1 cellular context compared by ENCODE assay signal in the genomic region with DNA sequence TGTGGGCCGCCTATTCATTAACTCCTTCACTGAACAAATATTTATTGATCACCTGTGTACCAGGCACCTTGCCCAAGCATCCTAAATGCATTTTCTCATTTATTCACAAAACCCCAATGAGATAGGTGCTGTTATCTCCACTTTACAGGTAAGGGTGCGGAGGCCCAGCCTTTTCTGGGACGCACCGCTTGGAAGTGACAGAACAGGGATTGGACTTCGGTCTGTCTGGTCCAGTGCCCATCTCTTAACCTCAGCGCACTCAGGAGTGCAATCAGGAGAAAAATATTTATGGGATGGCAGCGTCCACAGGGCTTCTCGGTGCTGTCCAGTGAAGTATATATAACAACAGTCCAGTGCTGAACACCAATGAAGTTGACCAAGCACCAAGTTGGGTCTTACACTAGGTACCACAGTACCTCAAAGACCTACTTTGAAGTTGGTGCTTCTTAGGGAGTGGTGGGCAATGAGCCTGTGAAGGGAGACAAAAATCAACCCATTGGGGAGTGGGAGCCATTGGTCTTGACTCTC.
TF ChIP-seq lines count a peak whose summit lies in the region.

No MANE protein-coding gene starts in this region.

TF ChIP-seq in liver, 16 proteins besides CTCF, POLR2A, EP300 and RAD21 (continued from another document):
- TF ChIP-seq, protein P1, sequence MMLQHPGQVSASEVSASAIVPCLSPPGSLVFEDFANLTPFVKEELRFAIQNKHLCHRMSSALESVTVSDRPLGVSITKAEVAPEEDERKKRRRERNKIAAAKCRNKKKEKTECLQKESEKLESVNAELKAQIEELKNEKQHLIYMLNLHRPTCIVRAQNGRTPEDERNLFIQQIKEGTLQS (IDR thresholded peaks at IDR 0.05): no peak
- peak; percentile 84 to 89 for TF ChIP-seq HNF4A (conservative IDR thresholded peaks at IDR 0.05)
- peak; percentile 79 for TF ChIP-seq HNF4G (IDR thresholded peaks at IDR 0.05)
- TF ChIP-seq FOXA2 (IDR thresholded peaks at IDR 0.05): no peak
- TF ChIP-seq JUND (IDR thresholded peaks at IDR 0.05): peak; percentile 11 to 22
